25 cellular contexts compared by ENCODE assay signal in genomic region chr5:138564242-138564641, GRCh38. TPM values are rescaled to one million over a fixed set of nuclear protein-coding genes. Genes with fewer than 3 reads are reported as not detected.
DNase-seq lines count a peak whose midpoint lies in the region; ATAC-seq, FAIRE-seq and TF ChIP-seq lines count a peak whose summit lies in the region.
"Had no signal": no experiment of that assay in that cellular context is flagged by ENCODE, and none has a peak within 500 bp of the region (broad histone marks: within the 10 kb centered on the region; RNA-seq: fewer than 3 reads in every experiment).

No MANE protein-coding gene starts in this region.

- SMC1A ChIA-PET in GM12878 (lab: Charles Lee; ENCODE audit: uncharacterized antibody, unreplicated experiment): no interaction called here

- FAIRE-seq in GM12878 (lab: Jason Lieb, UNC): no peak
- FAIRE-seq: GM12892, HTR-8/SVneo, RCC 7860 had no signal

- in situ Hi-C loops in GM12878 (cut with MboI): no loop called here

- no peaks in the 10 kb centered on the region for H3K27me3 Mint-ChIP-seq in activated CD4-positive, alpha-beta T cell treated with anti-CD3 and anti-CD28 coated beads for 36 hours
- no peaks in the 10 kb centered on the region for H3K27me3 Mint-ChIP-seq in stimulated activated naive CD8-positive, alpha-beta T cell treated with anti-CD3 and anti-CD28 coated beads, Interleukin-15, Interleukin-2, amounts not matched to agents 100 ng/mL and 50 ng/mL, for 24 hours
- no peaks in the 10 kb centered on the region for H3K27me3 Mint-ChIP-seq in stimulated activated naive CD8-positive, alpha-beta T cell treated with anti-CD3 and anti-CD28 coated beads, Interleukin-15, amount 100 ng/mL, for 72 hours
- H3K27me3 Mint-ChIP-seq in CD8-positive, alpha-beta memory T cell: no peaks in the 10 kb centered on the region
- H3K27me3 Mint-ChIP-seq: B cell, IgD-negative memory B cell had no signal

- H3K9ac ChIP-seq in GM12878 (ENCODE audit: control insufficient read depth, insufficient read depth, low read length): no peak overlapping the region

- TF ChIP-seq EP300 in GM12878 (IDR thresholded peaks at IDR 0.05; ENCODE audit: borderline replicate concordance in 1 of 2, control insufficient read depth in 1 of 2, low read depth in 2 of 2, low read length in 2 of 2): no peak

- CTCF ChIA-PET in activated CD4-positive, alpha-beta T cell treated with anti-CD3 and anti-CD28 coated beads for 36 hours (lab: Charles Lee): interaction anchor here (0.6 kb wide), 1 partner anchor 212 kb away, joined by 3 read pairs; the partner anchor contains the start of gene KDM3B
- CTCF ChIA-PET in GM12878 (lab: Yijun Ruan, JAX): interaction anchor here (0.9 to 1.0 kb wide), 2 partner anchors 16 to 384 kb away, joined by 3 read pairs; no protein-coding TSS in a partner anchor
- CTCF ChIA-PET in CD8-positive, alpha-beta memory T cell (lab: Charles Lee): interaction anchor here (0.9 kb wide), 1 partner anchor 15 kb away, joined by 4 read pairs; no protein-coding TSS in a partner anchor

- RAD21 ChIA-PET in GM12878 (lab: Charles Lee; ENCODE audit: unreplicated experiment): no interaction called here

- no peak overlapping the region for H3K4me3 ChIP-seq in GM12878
- H3K4me3 ChIP-seq in CD8-positive, alpha-beta memory T cell (ENCODE audit: low read length): no peak overlapping the region
- H3K4me3 ChIP-seq: GM23338 had no signal

- TF ChIP-seq POLR2A in GM12878 (IDR thresholded peaks at IDR 0.05; ENCODE audit: low read depth, low read length): no peak; the same call in 1 of the 2 replicates

- H4K20me1 ChIP-seq in GM12878 (ENCODE audit: control insufficient read depth, insufficient read depth): no peaks in the 10 kb centered on the region; the same call in 1 of the 2 replicates

- H3K4me1 Mint-ChIP-seq in activated CD4-positive, alpha-beta T cell treated with anti-CD3 and anti-CD28 coated beads for 36 hours: peaks cover 58% of the 10 kb centered on the region
- peaks cover 60% of the 10 kb centered on the region for H3K4me1 Mint-ChIP-seq in stimulated activated naive CD8-positive, alpha-beta T cell treated with anti-CD3 and anti-CD28 coated beads, Interleukin-15, Interleukin-2, amounts not matched to agents 100 ng/mL and 50 ng/mL, for 24 hours (ENCODE audit: low read depth)
- peaks cover 70% of the 10 kb centered on the region for H3K4me1 Mint-ChIP-seq in stimulated activated naive CD8-positive, alpha-beta T cell treated with anti-CD3 and anti-CD28 coated beads, Interleukin-15, amount 100 ng/mL, for 72 hours
- H3K4me1 Mint-ChIP-seq in stimulated activated effector memory CD8-positive, alpha-beta T cell treated with anti-CD3 and anti-CD28 coated beads, Interleukin-12 subunit alpha, Interleukin-12 subunit beta, amount 100 ng/mL, for 72 hours: peaks cover 63% of the 10 kb centered on the region
- H3K4me1 Mint-ChIP-seq in CD8-positive, alpha-beta memory T cell: peaks cover 68 to 84% (median 81%) of the 10 kb centered on the region in 3 donors
- H3K4me1 Mint-ChIP-seq: GM23338 had no signal

- 92% methylated on average over 9 of the region's 9 CpGs for WGBS in GM12878 (ENCODE audit: insufficient coverage, insufficient replicate concordance, low lambda C conversion rate, missing lambda C conversion rate)

- no peaks in the 10 kb centered on the region for H3K27me3 ChIP-seq in GM12878 (replicated peaks in 1 of 2; ENCODE audit: control insufficient read depth in 2 of 2, insufficient read depth in 2 of 2, low read length in 1 of 2)
- no peaks in the 10 kb centered on the region for H3K27me3 ChIP-seq in CD8-positive, alpha-beta memory T cell (ENCODE audit: insufficient read depth, low read length, poor library complexity, severe bottlenecking)

- no peaks in the 10 kb centered on the region for H3K9me3 ChIP-seq in GM12878 (replicated peaks; ENCODE audit: control insufficient read depth, insufficient read depth, low read length)
- H3K9me3 ChIP-seq in CD8-positive, alpha-beta memory T cell (ENCODE audit: low read length): no peaks in the 10 kb centered on the region

- TF ChIP-seq CTCF in GM12878 (IDR thresholded peaks at IDR 0.05 in 2 of 3, conservative IDR thresholded peaks at IDR 0.05 in 1 of 3; ENCODE audit: control insufficient read depth in 2 of 3, extremely low read depth in 1 of 3, insufficient read depth in 1 of 3, low read depth in 3 of 3, low read length in 3 of 3): no peak

- POLR2A ChIA-PET in activated CD4-positive, alpha-beta T cell treated with anti-CD3 and anti-CD28 coated beads for 36 hours (lab: Charles Lee): no interaction called here
- POLR2A ChIA-PET in GM12878 (lab: Charles Lee): no interaction called here
- POLR2A ChIA-PET in CD8-positive, alpha-beta memory T cell (lab: Charles Lee): interaction anchor here (2.3 kb wide), 1 partner anchor 21 kb away, joined by 17 read pairs; the partner anchor contains the start of gene ETF1

- peaks cover 29% of the 10 kb centered on the region for H3K79me2 ChIP-seq in GM12878 (ENCODE audit: control insufficient read depth, insufficient read depth, low read length)

- H2AFZ ChIP-seq in GM12878 (ENCODE audit: control insufficient read depth, low read depth, low read length): no peak overlapping the region
- H2AFZ ChIP-seq: GM23338 had no signal

- no peak for DNase-seq in activated CD4-positive, alpha-beta T cell treated with anti-CD3 and anti-CD28 coated beads for 36 hours
- no peak for DNase-seq in activated CD4-positive, alpha-beta T cell treated with anti-CD3 and anti-CD28 coated beads for 4 hours
- DNase-seq in stimulated activated naive CD8-positive, alpha-beta T cell treated with anti-CD3 and anti-CD28 coated beads, Interleukin-15, amount 100 ng/mL, for 72 hours: no peak
- no peak for DNase-seq in GM12878 (ENCODE audit: low read depth, low spot score)
- no peak for DNase-seq in stimulated activated effector memory CD8-positive, alpha-beta T cell treated with anti-CD3 and anti-CD28 coated beads, Interleukin-12 subunit alpha, Interleukin-12 subunit beta, amount 100 ng/mL, for 72 hours (ENCODE audit: low spot score in 2 of 2)
- no peak for DNase-seq in A172 (ENCODE audit: low spot score)
- no peak for DNase-seq in CD8-positive, alpha-beta memory T cell
- DNase-seq: HCEC 1CT; Kasumi-1; MM.1S; NCI-H1092; NCI-H146; NCI-H2081; NCI-H2171 treated with DMSO at 0.1 percent for 48 hours; NCI-H446 treated with DMSO at 0.1 percent for 48 hours; NK-92 treated with Interleukin-12 subunit alpha and Interleukin-12 subunit beta, amount 100 ng/mL, for 24 hours; Right ventricle myocardium superior had no signal

- H3K36me3 Mint-ChIP-seq in activated CD4-positive, alpha-beta T cell treated with anti-CD3 and anti-CD28 coated beads for 36 hours (ENCODE audit: low read depth): peaks cover 86% of the 10 kb centered on the region
- peaks cover 87% of the 10 kb centered on the region for H3K36me3 Mint-ChIP-seq in stimulated activated naive CD8-positive, alpha-beta T cell treated with anti-CD3 and anti-CD28 coated beads, Interleukin-15, Interleukin-2, amounts not matched to agents 100 ng/mL and 50 ng/mL, for 24 hours (ENCODE audit: low read depth)
- H3K36me3 Mint-ChIP-seq in stimulated activated effector memory CD8-positive, alpha-beta T cell treated with anti-CD3 and anti-CD28 coated beads, Interleukin-12 subunit alpha, Interleukin-12 subunit beta, amount 100 ng/mL, for 72 hours: peaks cover 100% of the 10 kb centered on the region
- H3K36me3 Mint-ChIP-seq in CD8-positive, alpha-beta memory T cell: peaks cover 26 to 85% (median 48%) of the 10 kb centered on the region in 3 donors

- H3K9me3 Mint-ChIP-seq in activated CD4-positive, alpha-beta T cell treated with anti-CD3 and anti-CD28 coated beads for 36 hours (ENCODE audit: low read depth): no peaks in the 10 kb centered on the region
- H3K9me3 Mint-ChIP-seq in stimulated activated naive CD8-positive, alpha-beta T cell treated with anti-CD3 and anti-CD28 coated beads, Interleukin-15, Interleukin-2, amounts not matched to agents 100 ng/mL and 50 ng/mL, for 24 hours: no peaks in the 10 kb centered on the region
- no peaks in the 10 kb centered on the region for H3K9me3 Mint-ChIP-seq in stimulated activated naive CD8-positive, alpha-beta T cell treated with anti-CD3 and anti-CD28 coated beads, Interleukin-15, amount 100 ng/mL, for 72 hours
- no peaks in the 10 kb centered on the region for H3K9me3 Mint-ChIP-seq in stimulated activated effector memory CD8-positive, alpha-beta T cell treated with anti-CD3 and anti-CD28 coated beads, Interleukin-12 subunit alpha, Interleukin-12 subunit beta, amount 100 ng/mL, for 72 hours
- no peaks in the 10 kb centered on the region for H3K9me3 Mint-ChIP-seq in CD8-positive, alpha-beta memory T cell
- H3K9me3 Mint-ChIP-seq: GM23338, IgD-negative memory B cell had no signal

- BruUV-seq in GM12878 (replicated peaks; lab: Mats Ljungman, UMichigan): no TSS peak

- no peak for ATAC-seq in activated CD4-positive, alpha-beta T cell treated with anti-CD3 and anti-CD28 coated beads for 36 hours
- ATAC-seq in stimulated activated naive CD8-positive, alpha-beta T cell treated with anti-CD3 and anti-CD28 coated beads, Interleukin-15, amount 100 ng/mL, for 72 hours: no peak
- no peak for ATAC-seq in GM12878
- no peak for ATAC-seq in stimulated activated effector memory CD8-positive, alpha-beta T cell treated with anti-CD3 and anti-CD28 coated beads, Interleukin-12 subunit alpha, Interleukin-12 subunit beta, amount 100 ng/mL, for 72 hours
- ATAC-seq: GM23338 had no signal

- H3K27ac ChIP-seq in GM12878 (ENCODE audit: control insufficient read depth, insufficient read depth): no peak overlapping the region
- H3K27ac ChIP-seq in CD8-positive, alpha-beta memory T cell (ENCODE audit: low read depth, low read length): no peak overlapping the region
- H3K27ac ChIP-seq: 22Rv1 had no signal

- no peaks in the 10 kb centered on the region for H3K4me1 ChIP-seq in GM12878 (ENCODE audit: control insufficient read depth, insufficient read depth, low read length)
- H3K4me1 ChIP-seq in CD8-positive, alpha-beta memory T cell (ENCODE audit: insufficient read depth, low read length): peaks cover 27% of the 10 kb centered on the region

- no peak overlapping the region for H3K4me2 ChIP-seq in GM12878 (ENCODE audit: control insufficient read depth, insufficient read depth)
- H3K4me2 ChIP-seq: GM23338 had no signal

- peaks cover 20 to 49% of the 10 kb centered on the region in 2 experiments for H3K36me3 ChIP-seq in GM12878 (ENCODE audit: control insufficient read depth in 2 of 2, insufficient read depth in 2 of 2, low read length in 1 of 2)
- peaks cover 75% of the 10 kb centered on the region for H3K36me3 ChIP-seq in CD8-positive, alpha-beta memory T cell (ENCODE audit: insufficient read depth, low read length)

- intact Hi-C loops in activated CD4-positive, alpha-beta T cell treated with anti-CD3 and anti-CD28 coated beads for 36 hours (cut with DNase I, micrococcal nuclease): no loop called here
- intact Hi-C loops in GM12878 (cut with micrococcal nuclease; ENCODE audit: unreplicated experiment): no loop called here

- H3K4me3 Mint-ChIP-seq in activated CD4-positive, alpha-beta T cell treated with anti-CD3 and anti-CD28 coated beads for 36 hours: no peak overlapping the region
- no peak overlapping the region for H3K4me3 Mint-ChIP-seq in stimulated activated naive CD8-positive, alpha-beta T cell treated with anti-CD3 and anti-CD28 coated beads, Interleukin-15, Interleukin-2, amounts not matched to agents 100 ng/mL and 50 ng/mL, for 24 hours
- H3K4me3 Mint-ChIP-seq in stimulated activated naive CD8-positive, alpha-beta T cell treated with anti-CD3 and anti-CD28 coated beads, Interleukin-15, amount 100 ng/mL, for 72 hours: no peak overlapping the region
- H3K4me3 Mint-ChIP-seq in stimulated activated effector memory CD8-positive, alpha-beta T cell treated with anti-CD3 and anti-CD28 coated beads, Interleukin-12 subunit alpha, Interleukin-12 subunit beta, amount 100 ng/mL, for 72 hours: no peak overlapping the region
- peak overlapping the region in 1 of 7 donors; percentile 90 for H3K4me3 Mint-ChIP-seq in CD8-positive, alpha-beta memory T cell
- H3K4me3 Mint-ChIP-seq: B cell, GM23338 had no signal

- H3K27ac Mint-ChIP-seq in activated CD4-positive, alpha-beta T cell treated with anti-CD3 and anti-CD28 coated beads for 36 hours: peak overlapping the region; percentile 37
- peak overlapping the region; percentile 8 for H3K27ac Mint-ChIP-seq in stimulated activated naive CD8-positive, alpha-beta T cell treated with anti-CD3 and anti-CD28 coated beads, Interleukin-15, Interleukin-2, amounts not matched to agents 100 ng/mL and 50 ng/mL, for 24 hours
- no peak overlapping the region for H3K27ac Mint-ChIP-seq in stimulated activated naive CD8-positive, alpha-beta T cell treated with anti-CD3 and anti-CD28 coated beads, Interleukin-15, amount 100 ng/mL, for 72 hours
- H3K27ac Mint-ChIP-seq in stimulated activated effector memory CD8-positive, alpha-beta T cell treated with anti-CD3 and anti-CD28 coated beads, Interleukin-12 subunit alpha, Interleukin-12 subunit beta, amount 100 ng/mL, for 72 hours: peak overlapping the region; percentile 94
- H3K27ac Mint-ChIP-seq in CD8-positive, alpha-beta memory T cell: peak overlapping the region in 3 of 8 donors; percentile 83 to 99 (median 96)
- H3K27ac Mint-ChIP-seq: B cell, GM23338 had no signal

- no peak for TF ChIP-seq RAD21 in GM12878 (IDR thresholded peaks at IDR 0.05; ENCODE audit: insufficient read depth, low read depth, low read length)

RNA-seq across cellular contexts. Expression of gene HSPA9, which starts 11.0 kb away (rescaled TPM):
- 100 to 1,000 TPM; 431 to 466 TPM for total RNA-seq in activated CD4-positive, alpha-beta T cell treated with anti-CD3 and anti-CD28 coated beads for 36 hours
- 198 and 218 TPM in 2 replicates for total RNA-seq in GM12878 (2013; cell fraction: nucleolus; rRNA removed)
- 412 and 440 TPM in 2 replicates for total RNA-seq in GM12878 (2014; rRNA removed)
- 386 and 395 TPM in 2 replicates for total RNA-seq in GM12878 (2014; rRNA removed; fragmentation: Illumina TruSeq; extraction: Trizol)
- total RNA-seq in GM12878 (2021): 307 and 347 TPM in 2 replicates
- polyA plus RNA-seq in GM12878 (2011; ENCODE audit: low read depth): 185 TPM
- polyA plus RNA-seq in GM12878 (2011; rRNA removed): 253 and 311 TPM in 2 replicates
- 199 and 201 TPM in 2 replicates for polyA plus RNA-seq in GM12878 (2011; cell fraction: cytosol; rRNA removed)
- 151 and 212 TPM in 2 replicates for polyA plus RNA-seq in GM12878 (2011; cell fraction: nucleus; rRNA removed)
- polyA plus RNA-seq in GM12878 (2012): 147 and 164 TPM in 2 replicates
- polyA plus RNA-seq in GM12878 (2014; fragmentation: Illumina TruSeq; extraction: Trizol): 357 and 449 TPM in 2 replicates
- polyA plus RNA-seq in GM12878 (2014; fragmentation: Nextera tagmentation; extraction: Ambion mirVana): 100 to 1,000 TPM; 145 to 294 TPM
- 329 and 337 TPM in 2 replicates for polyA plus RNA-seq in GM12878 (2014; rRNA removed)
- polyA plus RNA-seq in GM12878 (2016; fragmentation: Nextera tagmentation; extraction: Ambion mirVana): 100 to 1,000 TPM; 440 to 455 TPM
- 326 and 330 TPM in 2 replicates for polyA minus RNA-seq in GM12878 (2011; rRNA and poly(A)+ RNA removed)
- polyA minus RNA-seq in GM12878 (2011; cell fraction: cytosol; rRNA and poly(A)+ RNA removed): 143 and 157 TPM in 2 replicates
- polyA minus RNA-seq in GM12878 (2011; cell fraction: nucleus; rRNA and poly(A)+ RNA removed): 87.9 and 144 TPM in 2 replicates
- total RNA-seq in A172 (2014; rRNA removed; shearing (Covaris generic)): 605 and 654 TPM in 2 replicates
- 100 to 1,000 TPM; 468 to 498 TPM for total RNA-seq in CD8-positive, alpha-beta memory T cell
- polyA plus RNA-seq in CD8-positive, alpha-beta memory T cell: 171 TPM

RNA-seq across cellular contexts. Expression of gene ETF1, which starts 21.2 kb away (rescaled TPM):
- 100 to 1,000 TPM; 140 to 156 TPM for total RNA-seq in activated CD4-positive, alpha-beta T cell treated with anti-CD3 and anti-CD28 coated beads for 36 hours
- 30.4 and 34.7 TPM in 2 replicates for total RNA-seq in GM12878 (2013; cell fraction: nucleolus; rRNA removed)
- 98.2 and 109 TPM in 2 replicates for total RNA-seq in GM12878 (2014; rRNA removed)
- total RNA-seq in GM12878 (2014; rRNA removed; fragmentation: Illumina TruSeq; extraction: Trizol): 110 and 128 TPM in 2 replicates
- 130 and 138 TPM in 2 replicates for total RNA-seq in GM12878 (2021)
- polyA plus RNA-seq in GM12878 (2011; ENCODE audit: low read depth): 45.0 TPM
- polyA plus RNA-seq in GM12878 (2011; rRNA removed): 77.4 and 106 TPM in 2 replicates
- polyA plus RNA-seq in GM12878 (2011; cell fraction: cytosol; rRNA removed): 38.1 and 39.0 TPM in 2 replicates
- polyA plus RNA-seq in GM12878 (2011; cell fraction: nucleus; rRNA removed): 31.6 and 37.7 TPM in 2 replicates
- 51.8 and 57.1 TPM in 2 replicates for polyA plus RNA-seq in GM12878 (2012)
- 145 and 187 TPM in 2 replicates for polyA plus RNA-seq in GM12878 (2014; fragmentation: Illumina TruSeq; extraction: Trizol)
- 10 to 100 TPM; 29.8 to 44.9 TPM for polyA plus RNA-seq in GM12878 (2014; fragmentation: Nextera tagmentation; extraction: Ambion mirVana)
- polyA plus RNA-seq in GM12878 (2014; rRNA removed): 84.5 and 123 TPM in 2 replicates
- 100 to 1,000 TPM; 106 to 111 TPM for polyA plus RNA-seq in GM12878 (2016; fragmentation: Nextera tagmentation; extraction: Ambion mirVana)
- polyA minus RNA-seq in GM12878 (2011; rRNA and poly(A)+ RNA removed): 72.4 and 95.8 TPM in 2 replicates
- polyA minus RNA-seq in GM12878 (2011; cell fraction: cytosol; rRNA and poly(A)+ RNA removed): 24.5 and 33.8 TPM in 2 replicates
- polyA minus RNA-seq in GM12878 (2011; cell fraction: nucleus; rRNA and poly(A)+ RNA removed): 15.0 and 19.1 TPM in 2 replicates
- total RNA-seq in A172 (2014; rRNA removed; shearing (Covaris generic)): 165 and 172 TPM in 2 replicates
- total RNA-seq in CD8-positive, alpha-beta memory T cell: 100 to 1,000 TPM; 239 to 246 TPM
- polyA plus RNA-seq in CD8-positive, alpha-beta memory T cell: 29.4 TPM

Comparison
In these comparisons a context has a peak if more than half of its experiments do, and no peak if none do; other contexts are left out.
1. H3K27ac Mint-ChIP-seq: peak in activated CD4-positive, alpha-beta T cell treated with anti-CD3 and anti-CD28 coated beads for 36 hours (single experiment), stimulated activated naive CD8-positive, alpha-beta T cell treated with anti-CD3 and anti-CD28 coated beads, Interleukin-15, Interleukin-2, amounts not matched to agents 100 ng/mL and 50 ng/mL, for 24 hours (single experiment) and stimulated activated effector memory CD8-positive, alpha-beta T cell treated with anti-CD3 and anti-CD28 coated beads, Interleukin-12 subunit alpha, Interleukin-12 subunit beta, amount 100 ng/mL, for 72 hours (single experiment); none in stimulated activated naive CD8-positive, alpha-beta T cell treated with anti-CD3 and anti-CD28 coated beads, Interleukin-15, amount 100 ng/mL, for 72 hours (0 of 2).